ENCODE assay signal across 26 cellular contexts in genomic region chr7:91348686-91349085, GRCh38.
DNase-seq lines count a peak whose midpoint lies in the region; ATAC-seq, FAIRE-seq and TF ChIP-seq lines count a peak whose summit lies in the region.
"Had no signal": no experiment of that assay in that cellular context is flagged by ENCODE, and none has a peak within 500 bp of the region (broad histone marks: within the 10 kb centered on the region; RNA-seq: fewer than 3 reads in every experiment).

No MANE protein-coding gene starts in this region.

- no peak for ATAC-seq in psoas muscle
- ATAC-seq: A549; activated CD4-positive, CD25-positive, alpha-beta regulatory T cell treated with anti-CD3 and anti-CD28 coated beads, Interleukin-2, amount 50 U/mL, for 24 hours; activated CD8-positive, alpha-beta T cell treated with anti-CD3 and anti-CD28 coated beads for 36 hours; heart left ventricle; lower lobe of right lung; SK-N-SH treated with all-trans-retinoic acid at 6 μM for 48 hours had no signal

- no peaks in the 10 kb centered on the region for H3K9me3 ChIP-seq in psoas muscle
- H3K9me3 ChIP-seq: A549, heart left ventricle, lower lobe of right lung, suprapubic skin, vagina had no signal

- intact Hi-C loops in psoas muscle (cut with DNase I), result no loop called here

- FAIRE-seq in urothelium cell line (lab: Jason Lieb, UNC), result no peak
- FAIRE-seq: A549, GM12892 had no signal

- DNase-seq in A172 (ENCODE audit: low spot score) (peak; percentile 4), GM04503 (ENCODE audit: low read depth) (peak; percentile 42), brain microvascular endothelial cell (peak; percentile 54), kidney tubule cell (ENCODE audit: low spot score) (peak; percentile 55), HT-29 (ENCODE audit: low spot score) (no peak), urothelium cell line (ENCODE audit: low spot score) (no peak), psoas muscle (no peak), cerebellum (ENCODE audit: low spot score) (no peak)
- DNase-seq: activated CD8-positive, alpha-beta T cell treated with anti-CD3 and anti-CD28 coated beads for 36 hours; activated T-cell treated with anti-CD3 and anti-CD28 coated beads, Interleukin-2, amount 50 U/mL, for 1 hour; amniotic stem cell; CD4-positive, CD25-positive, alpha-beta regulatory T cell; heart left ventricle; lower lobe of right lung; NCI-H1092; NCI-H2081 treated with DMSO at 0.1 percent for 48 hours; NCI-H510A; occipital lobe; stimulated activated CD4-positive, alpha-beta T cell treated with anti-CD3 and anti-CD28 coated beads, Interleukin-15, amount 100 ng/mL, for 24 hours; T-helper 9 cell had no signal

- H3K36me3 ChIP-seq in brain microvascular endothelial cell (replicated peaks) (no peaks in the 10 kb centered on the region), psoas muscle (ENCODE audit: insufficient read depth in 1 of 2, low read depth in 1 of 2) (no peaks in the 10 kb centered on the region)
- H3K36me3 ChIP-seq: heart left ventricle, lower lobe of right lung, suprapubic skin, vagina had no signal

- H3K27me3 ChIP-seq in brain microvascular endothelial cell (replicated peaks), result no peaks in the 10 kb centered on the region
- H3K27me3 ChIP-seq in psoas muscle (ENCODE audit: insufficient read depth in 3 of 3, low read length in 2 of 3), result no peaks in the 10 kb centered on the region
- H3K27me3 ChIP-seq: heart left ventricle, suprapubic skin, vagina had no signal

- TF ChIP-seq CTCF in brain microvascular endothelial cell (IDR thresholded peaks at IDR 0.05; ENCODE audit: low read depth, low read length, missing control alignments) (no peak), psoas muscle (IDR thresholded peaks at IDR 0.05) (no peak)

- no peaks in the 10 kb centered on the region for H3K4me1 ChIP-seq in psoas muscle
- H3K4me1 ChIP-seq: A549, suprapubic skin had no signal

- H3K4me3 ChIP-seq in brain microvascular endothelial cell (ENCODE audit: low read depth, low read length) (no peak overlapping the region), psoas muscle (no peak overlapping the region)
- H3K4me3 ChIP-seq: A549, heart left ventricle, lower lobe of right lung, suprapubic skin, vagina had no signal

- in situ Hi-C loops in brain microvascular endothelial cell (cut with HindIII; ENCODE audit: low pct_ligation_motif_present, low sequenced_read_pairs), result no loop called here

- H3K27ac ChIP-seq in brain microvascular endothelial cell (no peak overlapping the region), psoas muscle (no peak overlapping the region)
- H3K27ac ChIP-seq: A549, heart left ventricle, lower lobe of right lung, suprapubic skin, vagina had no signal

Comparison
In these comparisons a context has a peak if more than half of its experiments do, and no peak if none do; other contexts are left out.
1. DNase-seq: peak in A172 (single experiment), GM04503 (single experiment), brain microvascular endothelial cell (single experiment) and kidney tubule cell (single experiment); none in HT-29 (single experiment), urothelium cell line (single experiment), psoas muscle (0 of 2) and cerebellum (single experiment).